In genomic region chr2:36480028-36480427, GRCh38 we compare ENCODE assay signal across 16 cellular contexts.
DNase-seq lines count a peak whose midpoint lies in the region; ATAC-seq and TF ChIP-seq lines count a peak whose summit lies in the region.
"Had no signal": no experiment of that assay in that cellular context is flagged by ENCODE, and none has a peak within 500 bp of the region (broad histone marks: within the 10 kb centered on the region; RNA-seq: fewer than 3 reads in every experiment).

No MANE protein-coding gene starts in this region.

- H3K27ac ChIP-seq in SJSA1: peak overlapping the region; percentile 97; the same call in 1 of the 2 replicates
- peak overlapping the region; percentile 25 for H3K27ac ChIP-seq in smooth muscle cell (ENCODE audit: low read depth)
- no peak overlapping the region for H3K27ac ChIP-seq in hepatocyte
- H3K27ac ChIP-seq: PC-9 had no signal

- DNase-seq in HFFc6: no peak
- DNase-seq in SJSA1 (ENCODE audit: low read depth in 1 of 2, low spot score in 2 of 2): no peak
- DNase-seq in kidney glomerular epithelial cell (lab: John Stamatoyannopoulos, UW): peak; percentile 33
- no peak for DNase-seq in smooth muscle cell (lab: John Stamatoyannopoulos, UW; ENCODE audit: unreplicated experiment)
- no peak for DNase-seq in hepatocyte (ENCODE audit: low spot score)
- DNase-seq in posterior vena cava (ENCODE audit: low spot score): no peak
- no peak for DNase-seq in HCEC 1CT
- DNase-seq: C1 segment of cervical spinal cord, DMS153, H7, NCI-H146, NCI-H345, NCI-H69, PC-9, SHP77 had no signal

- peaks cover 99% of the 10 kb centered on the region for H3K4me1 Mint-ChIP-seq in HFFc6 (ENCODE audit: low read depth)

- WGBS in smooth muscle cell (ENCODE audit: low lambda C conversion rate): 77% methylated on average over 5 of the region's 5 CpGs
- 79% methylated on average over 5 of the region's 5 CpGs for WGBS in hepatocyte (ENCODE audit: low lambda C conversion rate, missing lambda C conversion rate)

- H3K4me1 ChIP-seq in SJSA1 (replicated peaks) (peaks cover 93% of the 10 kb centered on the region), smooth muscle cell (ENCODE audit: low read depth) (peaks cover 3% of the 10 kb centered on the region), hepatocyte (ENCODE audit: insufficient read depth) (peaks cover 20% of the 10 kb centered on the region)

- peaks cover 91% of the 10 kb centered on the region for H3K27me3 Mint-ChIP-seq in HFFc6 (ENCODE audit: insufficient read depth)

- peak overlapping the region; percentile 68; the same call in 1 of the 2 replicates for H3K4me3 Mint-ChIP-seq in HFFc6

- H3K4me3 ChIP-seq in SJSA1 (no peak overlapping the region), smooth muscle cell (no peak overlapping the region), hepatocyte (no peak overlapping the region)
- H3K4me3 ChIP-seq: PC-9 had no signal

- peaks cover 49% of the 10 kb centered on the region for H3K9me3 Mint-ChIP-seq in HFFc6

- intact Hi-C loops in posterior vena cava (cut with DNase I): no loop called here

- TF ChIP-seq CTCF in HFFc6 (IDR thresholded peaks at IDR 0.05) (no peak), smooth muscle cell (IDR thresholded peaks at IDR 0.05; ENCODE audit: borderline replicate concordance, insufficient read depth, poor library complexity, severe bottlenecking) (no peak), hepatocyte (IDR thresholded peaks at IDR 0.05; ENCODE audit: poor library complexity) (no peak)

- H3K9ac ChIP-seq in smooth muscle cell (ENCODE audit: low read depth): no peak overlapping the region

- H3F3A ChIP-seq in smooth muscle cell (ENCODE audit: low read depth): peaks cover 5% of the 10 kb centered on the region

- no peaks in the 10 kb centered on the region for H3K9me2 ChIP-seq in hepatocyte (replicated peaks; ENCODE audit: insufficient read depth)

- H2AFZ ChIP-seq in smooth muscle cell (ENCODE audit: low read depth) (no peak overlapping the region), hepatocyte (no peak overlapping the region)
- H2AFZ ChIP-seq: PC-9 had no signal

- H3K36me3 ChIP-seq in SJSA1 (peaks cover 87% of the 10 kb centered on the region), smooth muscle cell (ENCODE audit: low read depth) (peaks cover 9% of the 10 kb centered on the region), hepatocyte (replicated peaks; ENCODE audit: insufficient read depth, low read depth) (no peaks in the 10 kb centered on the region)

- no peaks in the 10 kb centered on the region for H3K27me3 ChIP-seq in SJSA1 (replicated peaks)
- no peaks in the 10 kb centered on the region for H3K27me3 ChIP-seq in smooth muscle cell (ENCODE audit: low read depth)
- no peaks in the 10 kb centered on the region for H3K27me3 ChIP-seq in hepatocyte

- H3K9me3 ChIP-seq in SJSA1 (replicated peaks): peaks cover 8% of the 10 kb centered on the region
- peaks cover 13% of the 10 kb centered on the region for H3K9me3 ChIP-seq in smooth muscle cell (replicated peaks; ENCODE audit: low read depth)
- H3K9me3 ChIP-seq in hepatocyte (ENCODE audit: low read depth): peaks cover 15% of the 10 kb centered on the region

- no peak overlapping the region for H3K4me2 ChIP-seq in smooth muscle cell
- no peak overlapping the region for H3K4me2 ChIP-seq in hepatocyte
- H3K4me2 ChIP-seq: PC-9 had no signal

- H3K36me3 Mint-ChIP-seq in HFFc6 (ENCODE audit: low read depth): peaks cover 96% of the 10 kb centered on the region

- no peak for ATAC-seq in HG02884 (IDR thresholded peaks at IDR 0.05; ENCODE audit: unreplicated experiment)

- H3K79me2 ChIP-seq in smooth muscle cell (ENCODE audit: low read depth): no peaks in the 10 kb centered on the region
- peaks cover 3% of the 10 kb centered on the region for H3K79me2 ChIP-seq in hepatocyte

- no peaks in the 10 kb centered on the region for H4K20me1 ChIP-seq in smooth muscle cell (ENCODE audit: low read depth)
- no peaks in the 10 kb centered on the region for H4K20me1 ChIP-seq in hepatocyte (ENCODE audit: insufficient read depth, poor library complexity, severe bottlenecking)

- peak overlapping the region; percentile 96 for H3K27ac Mint-ChIP-seq in HFFc6
